24 cellular contexts compared by ENCODE assay signal in the genomic region with DNA sequence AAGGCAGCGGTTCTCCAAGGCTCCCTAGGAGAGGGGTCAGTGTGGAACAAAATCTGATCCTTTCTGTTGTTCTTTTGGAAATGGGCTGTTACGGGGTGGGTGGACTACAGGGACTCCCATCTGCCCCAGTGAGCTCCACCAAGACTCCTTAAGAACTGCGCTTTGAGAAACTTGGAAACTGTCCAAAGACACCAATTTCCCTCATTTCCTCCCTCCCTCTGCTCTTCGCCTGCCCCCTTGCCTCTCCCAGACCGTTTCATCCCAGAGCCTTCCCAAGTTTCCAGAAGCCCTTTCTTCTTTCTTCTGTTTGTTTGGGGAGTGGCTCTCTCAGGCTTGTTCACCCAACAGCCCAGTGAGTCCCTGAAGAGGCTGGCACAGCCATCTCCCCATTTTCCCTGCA.
"Had no signal": no experiment of that assay in that cellular context is flagged by ENCODE, and none has a peak within 500 bp of the region (broad histone marks: within the 10 kb centered on the region; RNA-seq: fewer than 3 reads in every experiment).

No MANE protein-coding gene starts in this region.

- H3K4me3 ChIP-seq: cardiac muscle cell, ovary, psoas muscle, right atrium auricular region, tibial artery had no signal

- FAIRE-seq: frontal cortex had no signal

- H3K27ac ChIP-seq: cardiac muscle cell, ovary, psoas muscle, tibial artery had no signal

- ATAC-seq: left ventricle myocardium superior, natural killer cell, psoas muscle, WTC11 had no signal

- H3K36me3 Mint-ChIP-seq: activated naive CD4-positive, alpha-beta T cell treated with anti-CD3 and anti-CD28 coated beads, Interleukin-2, amount 10 ng/mL, durations not matched to agents 7 days and 5 days; natural killer cell; WTC11 had no signal

- H3K36me3 ChIP-seq: cardiac muscle cell, ovary, right atrium auricular region, tibial artery had no signal

- H3K4me1 Mint-ChIP-seq: activated naive CD4-positive, alpha-beta T cell treated with anti-CD3 and anti-CD28 coated beads, Interleukin-2, amount 10 ng/mL, durations not matched to agents 7 days and 5 days; WTC11 had no signal

- H3K4me1 ChIP-seq: psoas muscle had no signal

- DNase-seq: activated CD4-positive, alpha-beta T cell treated with anti-CD3 and anti-CD28 coated beads, Interleukin-2, amount 50 U/mL, for 4 hours; activated effector memory CD4-positive, alpha-beta T cell treated with anti-CD3 and anti-CD28 coated beads, Interleukin-2, amount 50 U/mL, for 16 hours; activated naive CD4-positive, alpha-beta T cell treated with anti-CD3 and anti-CD28 coated beads, Interleukin-2, amount 10 ng/mL, durations not matched to agents 7 days and 5 days; activated T-cell treated with anti-CD3 and anti-CD28 coated beads for 4 hours; amygdala; cortex of kidney; glutamatergic neuron; hippocampal formation; left ventricle myocardium superior; mammary epithelial cell; midbrain; natural killer cell; ovary; psoas muscle; stimulated activated CD4-positive, alpha-beta T cell treated with anti-CD3 and anti-CD28 coated beads, Interleukin-12 subunit alpha, Interleukin-12 subunit beta, amount 100 ng/mL, for 4 hours; stimulated activated CD4-positive, alpha-beta T cell treated with anti-CD3 and anti-CD28 coated beads, Interleukin-4, amount 100 ng/mL, for 4 hours; T1000; tibial artery had no signal

- H3K27ac Mint-ChIP-seq: activated naive CD4-positive, alpha-beta T cell treated with anti-CD3 and anti-CD28 coated beads, Interleukin-2, amount 10 ng/mL, durations not matched to agents 7 days and 5 days; stimulated activated naive CD8-positive, alpha-beta T cell treated with anti-CD3 and anti-CD28 coated beads, Interleukin-15, Interleukin-2, amounts not matched to agents 100 ng/mL and 50 ng/mL, for 24 hours; T-helper 1 cell treated with Interleukin-12 subunit alpha and Interleukin-12 subunit beta and Interleukin-4 antibody, amounts not matched to agents 30 μg/mL and 1 μg/mL, for 36 hours; WTC11 had no signal

- H3K4me3 Mint-ChIP-seq: activated naive CD4-positive, alpha-beta T cell treated with anti-CD3 and anti-CD28 coated beads, Interleukin-2, amount 10 ng/mL, durations not matched to agents 7 days and 5 days; natural killer cell; stimulated activated naive CD8-positive, alpha-beta T cell treated with anti-CD3 and anti-CD28 coated beads, Interleukin-15, Interleukin-2, amounts not matched to agents 100 ng/mL and 50 ng/mL, for 24 hours; T-helper 1 cell treated with Interleukin-12 subunit alpha and Interleukin-12 subunit beta and Interleukin-4 antibody, amounts not matched to agents 30 μg/mL and 1 μg/mL, for 36 hours; WTC11 had no signal

- H3K9me3 Mint-ChIP-seq: activated naive CD4-positive, alpha-beta T cell treated with anti-CD3 and anti-CD28 coated beads, Interleukin-2, amount 10 ng/mL, durations not matched to agents 7 days and 5 days; natural killer cell; stimulated activated naive CD8-positive, alpha-beta T cell treated with anti-CD3 and anti-CD28 coated beads, Interleukin-15, Interleukin-2, amounts not matched to agents 100 ng/mL and 50 ng/mL, for 24 hours; T-helper 1 cell treated with Interleukin-12 subunit alpha and Interleukin-12 subunit beta and Interleukin-4 antibody, amounts not matched to agents 30 μg/mL and 1 μg/mL, for 36 hours had no signal

- H3K9me3 ChIP-seq: ovary, psoas muscle, right atrium auricular region, tibial artery had no signal

- H3K27me3 ChIP-seq: cardiac muscle cell, ovary, right atrium auricular region, tibial artery had no signal
